ENCODE assay signal across 10 cellular contexts in genomic region chr9:129335456-129336129, GRCh38.
DNase-seq lines count a peak whose midpoint lies in the region; ATAC-seq and TF ChIP-seq lines count a peak whose summit lies in the region.
"Had no signal": no experiment of that assay in that cellular context is flagged by ENCODE, and none has a peak within 500 bp of the region (broad histone marks: within the 10 kb centered on the region; RNA-seq: fewer than 3 reads in every experiment).

No MANE protein-coding gene starts in this region.

- H2BK20ac ChIP-seq in IMR-90 (ENCODE audit: low read depth, low read length): peak overlapping the region; percentile 99

- no peak for TF ChIP-seq POLR2A in IMR-90 (IDR thresholded peaks at IDR 0.05; ENCODE audit: low read depth, low read length)

- H3K4me3 ChIP-seq in IMR-90 (ENCODE audit: insufficient read depth, low read depth, low read length): no peak overlapping the region
- no peak overlapping the region for H3K4me3 ChIP-seq in mesodermal cell (ENCODE audit: extremely low read depth, insufficient read depth, low read length, poor library complexity, severe bottlenecking)
- no peak overlapping the region for H3K4me3 ChIP-seq in thymus (ENCODE audit: low read length)
- H3K4me3 ChIP-seq: SJSA1 had no signal

- H2BK15ac ChIP-seq in IMR-90 (ENCODE audit: low read depth, low read length): peak overlapping the region; percentile 99; the same call in 2 of the 3 replicates

- H2BK120ac ChIP-seq in IMR-90 (ENCODE audit: low read depth, low read length): peak overlapping the region; percentile 99

- H2BK5ac ChIP-seq in IMR-90 (ENCODE audit: low read depth, low read length, poor library complexity, severe bottlenecking): peak overlapping the region; percentile 86

- H3K4ac ChIP-seq in IMR-90 (ENCODE audit: low read depth, low read length): peak overlapping the region; percentile 98

- peak overlapping the region; percentile 81 for H2AFZ ChIP-seq in IMR-90 (replicated peaks; ENCODE audit: low read length, poor library complexity)

- H4K20me1 ChIP-seq in IMR-90 (ENCODE audit: insufficient read depth, low read length): no peaks in the 10 kb centered on the region

- H4K8ac ChIP-seq in IMR-90 (ENCODE audit: low read depth in 2 of 2, low read length in 2 of 2): peak overlapping the region; percentile 99 to 100

- CTCF ChIA-PET in IMR-90 (lab: Yijun Ruan, JAX): interaction anchor here (0.6 to 0.7 kb wide), 2 partner anchors 12 to 113 kb away, joined by 4 to 6 read pairs; no protein-coding TSS in a partner anchor

- in situ Hi-C loops in IMR-90 (cut with MboI; ENCODE audit: low sequenced_read_pairs): loop anchor here (10.0 kb wide), 1 partner anchor 269 kb away; no protein-coding TSS in a partner anchor

- WGBS in IMR-90 (ENCODE audit: extremely low coverage in 2 of 2, insufficient read length in 1 of 2), 2 experiments: no CpG with 5 or more reads among the region's 7 CpGs
- WGBS in mesodermal cell (ENCODE audit: insufficient coverage in 2 of 2), 2 experiments: 53 to 65% methylated on average over 2 to 3 of the region's 7 CpGs
- WGBS in thymus: 77% methylated on average over 7 of the region's 7 CpGs

- H3K9ac ChIP-seq in IMR-90 (ENCODE audit: low read depth, low read length): peak overlapping the region; percentile 31

- H3K4me1 ChIP-seq in IMR-90 (ENCODE audit: control insufficient read depth, insufficient read depth, low read length) (peaks cover 42% of the 10 kb centered on the region), mesodermal cell (ENCODE audit: control insufficient read depth, insufficient read depth, low read length, poor library complexity, severe bottlenecking) (peaks cover 35% of the 10 kb centered on the region), thymus (ENCODE audit: control insufficient read depth, insufficient read depth, low read length) (peaks cover 17% of the 10 kb centered on the region)

- H4K91ac ChIP-seq in IMR-90 (ENCODE audit: insufficient read depth, low read depth, low read length): peak overlapping the region; percentile 100

- H3K9me1 ChIP-seq in IMR-90 (ENCODE audit: insufficient read depth, low read length): peaks cover 33% of the 10 kb centered on the region

- peaks cover 4% of the 10 kb centered on the region for H3K9me3 ChIP-seq in IMR-90 (ENCODE audit: control insufficient read depth, insufficient read depth, low read length)
- peaks cover 6% of the 10 kb centered on the region for H3K9me3 ChIP-seq in mesodermal cell (ENCODE audit: control insufficient read depth, low read length)
- no peaks in the 10 kb centered on the region for H3K9me3 ChIP-seq in thymus (ENCODE audit: control insufficient read depth)

- H3K14ac ChIP-seq in IMR-90 (replicated peaks; ENCODE audit: low read depth, low read length): peak overlapping the region; percentile 98

- no peak for TF ChIP-seq CTCF in IMR-90 (conservative IDR thresholded peaks at IDR 0.05; ENCODE audit: low read depth, low read length)

- H3K56ac ChIP-seq in IMR-90 (ENCODE audit: extremely low read depth, insufficient read depth, low read length): peak overlapping the region; percentile 41; the same call in 1 of the 2 replicates

- H3K36me3 ChIP-seq in IMR-90 (ENCODE audit: control insufficient read depth, insufficient read depth, low read length) (no peaks in the 10 kb centered on the region), mesodermal cell (ENCODE audit: control insufficient read depth, insufficient read depth, low read length) (no peaks in the 10 kb centered on the region), thymus (ENCODE audit: control insufficient read depth, insufficient read depth) (no peaks in the 10 kb centered on the region)
- H3K36me3 ChIP-seq: SJSA1 had no signal

- H3K4me2 ChIP-seq in IMR-90 (ENCODE audit: low read depth, low read length): no peak overlapping the region

- H3K18ac ChIP-seq in IMR-90 (ENCODE audit: low read depth, low read length): peak overlapping the region; percentile 33

- intact Hi-C loops in IMR-90 (cut with micrococcal nuclease): loop anchor here (2.0 kb wide), 2 partner anchors 159 to 197 kb away; no protein-coding TSS in a partner anchor

- peak overlapping the region; percentile 62 for H4K5ac ChIP-seq in IMR-90 (ENCODE audit: low read depth, low read length)

- TF ChIP-seq RAD21 in IMR-90 (IDR thresholded peaks at IDR 0.05; ENCODE audit: low read length): no peak

- peaks cover 0 to 18% of the 10 kb centered on the region in 2 experiments; a peak in 2 of 4 replicates for H3K79me1 ChIP-seq in IMR-90 (ENCODE audit: low read depth in 1 of 2, low read length in 2 of 2)

- POLR2A ChIA-PET in IMR-90 (lab: Charles Lee; ENCODE audit: unreplicated experiment): interaction anchor here (0.6 kb wide), 1 partner anchor 247 kb away, joined by 4 read pairs; no protein-coding TSS in a partner anchor

- no peak for ATAC-seq in IMR-90 (ENCODE audit: low read depth)

- peak overlapping the region; percentile 48 for H2AK9ac ChIP-seq in IMR-90 (replicated peaks; ENCODE audit: low read depth, low read length, poor library complexity)

- BruUV-seq in IMR-90 (replicated peaks; lab: Mats Ljungman, UMichigan): no TSS peak

- no peaks in the 10 kb centered on the region for H3K27me3 ChIP-seq in IMR-90 (ENCODE audit: control insufficient read depth, insufficient read depth, low read length)
- H3K27me3 ChIP-seq in thymus (ENCODE audit: control insufficient read depth, insufficient read depth): peaks cover 2% of the 10 kb centered on the region
- H3K27me3 ChIP-seq: SJSA1 had no signal

- dilution Hi-C loops in IMR-90 (cut with HindIII; ENCODE audit: low sequenced_read_pairs, unreplicated experiment): no loop called here

- peak overlapping the region; percentile 88; the same call in 1 of the 2 replicates for H3K23ac ChIP-seq in IMR-90 (ENCODE audit: low read depth, low read length)

- H2AK5ac ChIP-seq in IMR-90 (ENCODE audit: low read depth, low read length): peak overlapping the region; percentile 97

- DNase-seq in IMR-90 (no peak), occipital lobe (lab: John Stamatoyannopoulos, UW) (no peak), AML-193 (lab: John Stamatoyannopoulos, UW) (no peak)
- DNase-seq in stimulated activated CD8-positive, alpha-beta memory T cell treated with anti-CD3 and anti-CD28 coated beads, Interleukin-4, amount 100 ng/mL, for 48 hours: no peak
- no peak for DNase-seq in activated CD8-positive, alpha-beta memory T cell treated with anti-CD3 and anti-CD28 coated beads, Interleukin-2, amount 50 U/mL, for 48 hours
- DNase-seq: activated T-cell treated with anti-CD3 and anti-CD28 coated beads, Interleukin-2, amount 50 U/mL, for 24 hours had no signal

- H3K27ac ChIP-seq in IMR-90 (ENCODE audit: insufficient read depth, low read length): peak overlapping the region; percentile 91
- H3K27ac ChIP-seq in cingulate gyrus (ENCODE audit: low read depth, low read length): peak overlapping the region; percentile 76
- peak overlapping the region; percentile 33 for H3K27ac ChIP-seq in mesodermal cell (ENCODE audit: low read depth, low read length, severe bottlenecking)
- H3K27ac ChIP-seq in thymus (ENCODE audit: low read depth): peak overlapping the region; percentile 64

TF ChIP-seq in IMR-90, 13 proteins besides CTCF, POLR2A, EP300 and RAD21:
- TF ChIP-seq BHLHE40 (IDR thresholded peaks at IDR 0.05; ENCODE audit: low read depth, low read length): no peak
- no peak for TF ChIP-seq ELK1 (IDR thresholded peaks at IDR 0.05; ENCODE audit: borderline replicate concordance, low read depth, low read length)
- no peak for TF ChIP-seq NFE2L2 (IDR thresholded peaks at IDR 0.05; ENCODE audit: low read depth, low read length)
- no peak for TF ChIP-seq SMC3 (IDR thresholded peaks at IDR 0.05; ENCODE audit: low read depth, low read length)
- no peak for TF ChIP-seq MAFK (IDR thresholded peaks at IDR 0.05; ENCODE audit: low read depth, low read length)
- no peak for TF ChIP-seq CEBPB (IDR thresholded peaks at IDR 0.05; ENCODE audit: low read depth, low read length)
- TF ChIP-seq MAZ (IDR thresholded peaks at IDR 0.05; ENCODE audit: borderline replicate concordance, low read depth, low read length): no peak
- no peak for TF ChIP-seq USF2 (IDR thresholded peaks at IDR 0.05; ENCODE audit: low read depth, low read length)
- no peak for TF ChIP-seq FOS (IDR thresholded peaks at IDR 0.05; ENCODE audit: low read depth, low read length)
- no peak for TF ChIP-seq RCOR1 (IDR thresholded peaks at IDR 0.05; ENCODE audit: insufficient replicate concordance, low read length)
- TF ChIP-seq CHD1 (IDR thresholded peaks at IDR 0.05; ENCODE audit: low read depth, low read length): no peak
- no peak for TF ChIP-seq RFX5 (IDR thresholded peaks at IDR 0.05; ENCODE audit: low read depth, low read length)
- no peak for TF ChIP-seq MXI1 (IDR thresholded peaks at IDR 0.05; ENCODE audit: borderline replicate concordance, low read depth, low read length)
TF ChIP-seq in IMR-90: peak in this region for 0.

Comparison
In these comparisons a context has a peak if more than half of its experiments do, and no peak if none do; other contexts are left out.
1. H3K27ac ChIP-seq: peak in every context shown above with its lines; median percentile 91 in IMR-90; 76 in cingulate gyrus; 64 in thymus; 33 in mesodermal cell.